ENCODE assay signal across 16 cellular contexts in genomic region chr2:149019768-149020167, GRCh38. TPM values are rescaled to one million over a fixed set of nuclear protein-coding genes. Genes with fewer than 3 reads are reported as not detected.
DNase-seq lines count a peak whose midpoint lies in the region; ATAC-seq and TF ChIP-seq lines count a peak whose summit lies in the region.
"Had no signal": no experiment of that assay in that cellular context is flagged by ENCODE, and none has a peak within 500 bp of the region (broad histone marks: within the 10 kb centered on the region; RNA-seq: fewer than 3 reads in every experiment).

No MANE protein-coding gene starts in this region.

- no peak overlapping the region for H3K4me3 ChIP-seq in SK-N-SH (ENCODE audit: low read depth in 2 of 2, low read length in 1 of 2)
- H3K4me3 ChIP-seq: BLaER1 had no signal

- H3K27me3 Mint-ChIP-seq in naive B cell: peaks cover 6 to 16% (median 14%) of the 10 kb centered on the region in 3 donors
- H3K27me3 Mint-ChIP-seq: stimulated activated naive CD8-positive, alpha-beta T cell treated with anti-CD3 and anti-CD28 coated beads, Interleukin-15, Interleukin-2, amounts not matched to agents 100 ng/mL and 50 ng/mL, for 24 hours had no signal

- H3K9me2 ChIP-seq in SK-N-SH: no peaks in the 10 kb centered on the region

- peak overlapping the region in 4 of 6 donors; percentile 46 to 91 (median 68) for H3K27ac Mint-ChIP-seq in naive B cell
- H3K27ac Mint-ChIP-seq: stimulated activated naive CD8-positive, alpha-beta T cell treated with anti-CD3 and anti-CD28 coated beads, Interleukin-15, Interleukin-2, amounts not matched to agents 100 ng/mL and 50 ng/mL, for 24 hours; T-cell had no signal

- ATAC-seq in naive B cell (ENCODE audit: low read depth in 2 of 2) (no peak), GM18520 (IDR thresholded peaks at IDR 0.05; ENCODE audit: unreplicated experiment) (no peak), GM21515 (IDR thresholded peaks at IDR 0.05; ENCODE audit: unreplicated experiment) (no peak)
- ATAC-seq: activated CD4-positive, CD25-positive, alpha-beta regulatory T cell treated with anti-CD3 and anti-CD28 coated beads, Interleukin-2, amount 50 U/mL, for 24 hours; T-cell had no signal

- H3K4me1 Mint-ChIP-seq in naive B cell: peaks cover 13 to 43% (median 21%) of the 10 kb centered on the region in 3 donors

- H3K9me3 ChIP-seq in SK-N-SH: no peaks in the 10 kb centered on the region
- H3K9me3 ChIP-seq: BLaER1 had no signal

- H3K9me3 Mint-ChIP-seq in naive B cell: no peaks in the 10 kb centered on the region
- H3K9me3 Mint-ChIP-seq: stimulated activated naive CD8-positive, alpha-beta T cell treated with anti-CD3 and anti-CD28 coated beads, Interleukin-15, Interleukin-2, amounts not matched to agents 100 ng/mL and 50 ng/mL, for 24 hours; T-cell had no signal

- H3K4me3 Mint-ChIP-seq in naive B cell: peak overlapping the region in 4 of 8 donors; percentile 9 to 44 (median 18)
- H3K4me3 Mint-ChIP-seq: stimulated activated naive CD8-positive, alpha-beta T cell treated with anti-CD3 and anti-CD28 coated beads, Interleukin-15, Interleukin-2, amounts not matched to agents 100 ng/mL and 50 ng/mL, for 24 hours; T-cell had no signal

- H3K79me2 ChIP-seq in SK-N-SH (ENCODE audit: insufficient read depth): no peaks in the 10 kb centered on the region

- peaks cover 0 to 2% of the 10 kb centered on the region in 2 experiments; a peak in 2 of 4 replicates for H3K4me1 ChIP-seq in SK-N-SH (ENCODE audit: control insufficient read depth in 1 of 2, insufficient read depth in 2 of 2, low read depth in 1 of 2, low read length in 1 of 2)

- POLR2A ChIA-PET in SK-N-SH (lab: Yijun Ruan, JAX): no interaction called here

- H3K36me3 Mint-ChIP-seq in naive B cell: no peaks in the 10 kb centered on the region

- no peaks in the 10 kb centered on the region for H3K36me3 ChIP-seq in SK-N-SH (replicated peaks in 1 of 2; ENCODE audit: control insufficient read depth in 1 of 2, insufficient read depth in 2 of 2, low read length in 1 of 2)
- H3K36me3 ChIP-seq: BLaER1 had no signal

- DNase-seq in DMS53 (lab: John Stamatoyannopoulos, UW) (peak; percentile 57), MV-4-11 (lab: John Stamatoyannopoulos, UW) (peak; percentile 42), SK-N-SH (no peak), naive B cell (no peak), DMS114 treated with DMSO at 0.1 percent for 48 hours (lab: John Stamatoyannopoulos, UW; ENCODE audit: unreplicated experiment) (no peak)
- DNase-seq: glutamatergic neuron; Kasumi-1; NCI-H1930; NK-92 treated with Interleukin-12 subunit alpha and Interleukin-12 subunit beta, amount 100 ng/mL, for 24 hours; T-cell had no signal

- TF ChIP-seq CTCF in SK-N-SH (IDR thresholded peaks at IDR 0.05): no peak

- no peak for TF ChIP-seq EP300 in SK-N-SH (IDR thresholded peaks at IDR 0.05; ENCODE audit: borderline replicate concordance in 1 of 2, low read depth in 1 of 2, low read length in 1 of 2)

- no peak overlapping the region for H3K27ac ChIP-seq in SK-N-SH (ENCODE audit: low read depth in 2 of 2, low read length in 1 of 2)
- H3K27ac ChIP-seq: BLaER1, HL-60 had no signal

- WGBS in SK-N-SH (ENCODE audit: low lambda C conversion rate): 61% methylated on average over 2 of the region's 2 CpGs

- H2AFZ ChIP-seq in SK-N-SH (ENCODE audit: low read depth): no peak overlapping the region

- H3F3A ChIP-seq in SK-N-SH (replicated peaks; ENCODE audit: insufficient read depth): peaks cover 5% of the 10 kb centered on the region

- H3K27me3 ChIP-seq in SK-N-SH (ENCODE audit: insufficient read depth): no peaks in the 10 kb centered on the region
- H3K27me3 ChIP-seq: BLaER1 had no signal

- CTCF ChIA-PET in SK-N-SH (lab: Yijun Ruan, JAX): interaction anchor here (0.9 to 5.8 kb wide), 5 partner anchors 11 to 554 kb away, joined by 4 to 110 read pairs (median 46); no protein-coding TSS in a partner anchor

- H3K4me2 ChIP-seq in SK-N-SH: no peak overlapping the region

- TF ChIP-seq RAD21 in SK-N-SH (IDR thresholded peaks at IDR 0.05; ENCODE audit: low read length): no peak

- no peaks in the 10 kb centered on the region for H4K20me1 ChIP-seq in SK-N-SH (ENCODE audit: insufficient read depth)
- H4K20me1 ChIP-seq: BLaER1 had no signal

- H3K9ac ChIP-seq in SK-N-SH: no peak overlapping the region
- H3K9ac ChIP-seq: BLaER1 had no signal

TF ChIP-seq in SK-N-SH, 30 proteins besides CTCF, POLR2A, EP300 and RAD21:
- TF ChIP-seq REST (IDR thresholded peaks at IDR 0.05; ENCODE audit: low read depth, low read length) (no peak), TCF12 (IDR thresholded peaks at IDR 0.05) (peak; percentile 15; the same call in 1 of the 2 replicates), EZH2phosphoT487 (IDR thresholded peaks at IDR 0.05; ENCODE audit: borderline replicate concordance, low read depth) (no peak), USF2 (IDR thresholded peaks at IDR 0.05; ENCODE audit: borderline replicate concordance, low read depth, low read length) (no peak), FOSL2 (IDR thresholded peaks at IDR 0.05; ENCODE audit: borderline replicate concordance, low read depth) (no peak), NFIC (IDR thresholded peaks at IDR 0.05; ENCODE audit: borderline replicate concordance) (peak; percentile 80), POLR2AphosphoS5 (IDR thresholded peaks at IDR 0.05; ENCODE audit: low read depth, low read length) (no peak), PBX3 (IDR thresholded peaks at IDR 0.05) (peak; percentile 44), TAF1 (IDR thresholded peaks at IDR 0.05; ENCODE audit: borderline replicate concordance, low read depth, low read length) (no peak), RFX5 (IDR thresholded peaks at IDR 0.05; ENCODE audit: low read length) (no peak)

RNA-seq across cellular contexts. Expression of gene LYPD6B, which starts 18.7 kb away (rescaled TPM):
- polyA plus RNA-seq in SK-N-SH (2012; rRNA removed) (17.0 and 18.2 TPM in 2 replicates), naive B cell (ENCODE audit: low read depth in 6 of 6) (1 to 10 TPM in 4 of 6 donors, under 1 TPM in 1, not detected in 1; 0.78 to 6.7 (median 4.2) TPM)
- 19.1 and 19.6 TPM in 2 replicates for polyA plus RNA-seq in SK-N-SH (2012; cell fraction: cytosol; rRNA removed)
- polyA plus RNA-seq in SK-N-SH (2012; cell fraction: nucleus; rRNA removed): 27.3 and 29.3 TPM in 2 replicates

Comparison
In these comparisons a context has a peak if more than half of its experiments do, and no peak if none do; other contexts are left out.
1. DNase-seq: peak in DMS53 (single experiment) and MV-4-11 (single experiment); none in SK-N-SH (single experiment), naive B cell (single experiment) and DMS114 treated with DMSO at 0.1 percent for 48 hours (single experiment).